Comparison of ENCODE assay signal across 1 cellular context in genomic region chr16:71894229-71894920, GRCh38.
TF ChIP-seq lines count a peak whose summit lies in the region.

No MANE protein-coding gene starts in this region.

TF ChIP-seq in HepG2, 621 proteins besides CTCF, POLR2A, EP300 and RAD21 (continues in another document):
- TF ChIP-seq ZNF205 (CRISPR knock-in tag; IDR thresholded peaks at IDR 0.05) (no peak), DPF2 (CRISPR knock-in tag; IDR thresholded peaks at IDR 0.05; ENCODE audit: borderline replicate concordance, low read depth) (no peak), ZNF546 (CRISPR knock-in tag; conservative IDR thresholded peaks at IDR 0.05) (no peak), SRSF1 (optimal IDR thresholded peaks at IDR 0.05; ENCODE audit: low read depth, low read length) (no peak), TBL1XR1 (IDR thresholded peaks at IDR 0.05; ENCODE audit: borderline replicate concordance, low read length, partially characterized antibody) (no peak), ZNF879 (CRISPR knock-in tag; IDR thresholded peaks at IDR 0.05) (no peak; the same call in 1 of the 2 replicates), ZBTB25 (CRISPR knock-in tag; IDR thresholded peaks at IDR 0.05) (no peak), FOXM1 (CRISPR knock-in tag; IDR thresholded peaks at IDR 0.05) (no peak), ZNF614 (CRISPR knock-in tag; IDR thresholded peaks at IDR 0.05; ENCODE audit: borderline replicate concordance) (no peak), STAT5B (CRISPR knock-in tag; IDR thresholded peaks at IDR 0.05) (no peak), DMTF1 (CRISPR knock-in tag; IDR thresholded peaks at IDR 0.05) (no peak), SOX13 (IDR thresholded peaks at IDR 0.05) (no peak), SOX13 (CRISPR knock-in tag; conservative IDR thresholded peaks at IDR 0.05 in 1 of 2, IDR thresholded peaks at IDR 0.05 in 1 of 2) (no peak; a peak in 1 of 4 replicates), ZFY (CRISPR knock-in tag; IDR thresholded peaks at IDR 0.05) (no peak), ZMYM3 (CRISPR knock-in tag; IDR thresholded peaks at IDR 0.05) (no peak; the same call in 1 of the 2 replicates), NFYB (CRISPR knock-in tag; IDR thresholded peaks at IDR 0.05) (no peak), DR1 (CRISPR knock-in tag; IDR thresholded peaks at IDR 0.05) (0 out of 2 replicates have a peak, but pooled peaks have one; percentile 6), HNRNPLL (IDR thresholded peaks at IDR 0.05; ENCODE audit: low read depth, low read length, poor library complexity, severe bottlenecking) (no peak), HOXD1 (CRISPR knock-in tag; IDR thresholded peaks at IDR 0.05) (no peak), SMAD3 (CRISPR knock-in tag; IDR thresholded peaks at IDR 0.05) (0 out of 2 replicates have a peak, but pooled peaks have one; percentile 47), ZBTB37 (CRISPR knock-in tag; IDR thresholded peaks at IDR 0.05) (no peak), ZNF317 (CRISPR knock-in tag; IDR thresholded peaks at IDR 0.05) (no peak), MTA3 (CRISPR knock-in tag; IDR thresholded peaks at IDR 0.05) (no peak), ZNF513 (CRISPR knock-in tag; conservative IDR thresholded peaks at IDR 0.05) (no peak), SP140L (CRISPR knock-in tag; IDR thresholded peaks at IDR 0.05; ENCODE audit: borderline replicate concordance) (0 out of 2 replicates have a peak, but pooled peaks have one; percentile 10), ZNF468 (CRISPR knock-in tag; IDR thresholded peaks at IDR 0.05) (no peak), KLF13 (CRISPR knock-in tag; IDR thresholded peaks at IDR 0.05) (no peak), GATAD1 (CRISPR knock-in tag; IDR thresholded peaks at IDR 0.05) (no peak), MBD4 (IDR thresholded peaks at IDR 0.05; ENCODE audit: borderline replicate concordance, low read length) (0 out of 2 replicates have a peak, but pooled peaks have one; percentile 51), RBM22 (optimal IDR thresholded peaks at IDR 0.05; ENCODE audit: low read length) (no peak), GZF1 (CRISPR knock-in tag; IDR thresholded peaks at IDR 0.05) (no peak), KAT8 (CRISPR knock-in tag; IDR thresholded peaks at IDR 0.05) (no peak), ZNF770 (CRISPR knock-in tag; IDR thresholded peaks at IDR 0.05) (peak; percentile 83; the same call in 1 of the 2 replicates), ZNF20 (CRISPR knock-in tag; IDR thresholded peaks at IDR 0.05) (0 out of 2 replicates have a peak, but pooled peaks have one; percentile 5), GABPA (IDR thresholded peaks at IDR 0.05; ENCODE audit: low read depth, low read length) (no peak), GABPA (CRISPR knock-in tag; IDR thresholded peaks at IDR 0.05; ENCODE audit: low read depth) (peak; percentile 61; the same call in 1 of the 2 replicates), ZNF354B (CRISPR knock-in tag; IDR thresholded peaks at IDR 0.05) (no peak), ZSCAN31 (CRISPR knock-in tag; IDR thresholded peaks at IDR 0.05; ENCODE audit: low read depth) (no peak), IRF1 (CRISPR knock-in tag; IDR thresholded peaks at IDR 0.05; ENCODE audit: low read depth) (no peak), NCOA5 (CRISPR knock-in tag; IDR thresholded peaks at IDR 0.05) (no peak), NFIB (CRISPR knock-in tag; IDR thresholded peaks at IDR 0.05; ENCODE audit: borderline replicate concordance) (no peak), ZNF441 (CRISPR knock-in tag; IDR thresholded peaks at IDR 0.05; ENCODE audit: borderline replicate concordance) (0 out of 2 replicates have a peak, but pooled peaks have one; percentile 20), IKZF1 (IDR thresholded peaks at IDR 0.05) (no peak), DMAP1 (CRISPR knock-in tag; IDR thresholded peaks at IDR 0.05) (no peak), ARID2 (CRISPR knock-in tag; IDR thresholded peaks at IDR 0.05; ENCODE audit: borderline replicate concordance) (no peak; the same call in 1 of the 2 replicates), GFI1 (CRISPR knock-in tag; IDR thresholded peaks at IDR 0.05; ENCODE audit: borderline replicate concordance) (no peak), SRSF4 (IDR thresholded peaks at IDR 0.05; ENCODE audit: low read depth, low read length, poor library complexity, severe bottlenecking) (no peak)
- TF ChIP-seq, protein P1, sequence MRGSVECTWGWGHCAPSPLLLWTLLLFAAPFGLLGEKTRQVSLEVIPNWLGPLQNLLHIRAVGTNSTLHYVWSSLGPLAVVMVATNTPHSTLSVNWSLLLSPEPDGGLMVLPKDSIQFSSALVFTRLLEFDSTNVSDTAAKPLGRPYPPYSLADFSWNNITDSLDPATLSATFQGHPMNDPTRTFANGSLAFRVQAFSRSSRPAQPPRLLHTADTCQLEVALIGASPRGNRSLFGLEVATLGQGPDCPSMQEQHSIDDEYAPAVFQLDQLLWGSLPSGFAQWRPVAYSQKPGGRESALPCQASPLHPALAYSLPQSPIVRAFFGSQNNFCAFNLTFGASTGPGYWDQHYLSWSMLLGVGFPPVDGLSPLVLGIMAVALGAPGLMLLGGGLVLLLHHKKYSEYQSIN (CRISPR knock-in tag; IDR thresholded peaks at IDR 0.05; ENCODE audit: borderline replicate concordance) = no peak
- TF ChIP-seq, protein P2, sequence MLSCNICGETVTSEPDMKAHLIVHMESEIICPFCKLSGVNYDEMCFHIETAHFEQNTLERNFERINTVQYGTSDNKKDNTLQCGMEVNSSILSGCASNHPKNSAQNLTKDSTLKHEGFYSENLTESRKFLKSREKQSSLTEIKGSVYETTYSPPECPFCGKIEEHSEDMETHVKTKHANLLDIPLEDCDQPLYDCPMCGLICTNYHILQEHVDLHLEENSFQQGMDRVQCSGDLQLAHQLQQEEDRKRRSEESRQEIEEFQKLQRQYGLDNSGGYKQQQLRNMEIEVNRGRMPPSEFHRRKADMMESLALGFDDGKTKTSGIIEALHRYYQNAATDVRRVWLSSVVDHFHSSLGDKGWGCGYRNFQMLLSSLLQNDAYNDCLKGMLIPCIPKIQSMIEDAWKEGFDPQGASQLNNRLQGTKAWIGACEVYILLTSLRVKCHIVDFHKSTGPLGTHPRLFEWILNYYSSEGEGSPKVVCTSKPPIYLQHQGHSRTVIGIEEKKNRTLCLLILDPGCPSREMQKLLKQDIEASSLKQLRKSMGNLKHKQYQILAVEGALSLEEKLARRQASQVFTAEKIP (CRISPR knock-in tag; IDR thresholded peaks at IDR 0.05; ENCODE audit: borderline replicate concordance) = no peak
- TF ChIP-seq, protein P3, sequence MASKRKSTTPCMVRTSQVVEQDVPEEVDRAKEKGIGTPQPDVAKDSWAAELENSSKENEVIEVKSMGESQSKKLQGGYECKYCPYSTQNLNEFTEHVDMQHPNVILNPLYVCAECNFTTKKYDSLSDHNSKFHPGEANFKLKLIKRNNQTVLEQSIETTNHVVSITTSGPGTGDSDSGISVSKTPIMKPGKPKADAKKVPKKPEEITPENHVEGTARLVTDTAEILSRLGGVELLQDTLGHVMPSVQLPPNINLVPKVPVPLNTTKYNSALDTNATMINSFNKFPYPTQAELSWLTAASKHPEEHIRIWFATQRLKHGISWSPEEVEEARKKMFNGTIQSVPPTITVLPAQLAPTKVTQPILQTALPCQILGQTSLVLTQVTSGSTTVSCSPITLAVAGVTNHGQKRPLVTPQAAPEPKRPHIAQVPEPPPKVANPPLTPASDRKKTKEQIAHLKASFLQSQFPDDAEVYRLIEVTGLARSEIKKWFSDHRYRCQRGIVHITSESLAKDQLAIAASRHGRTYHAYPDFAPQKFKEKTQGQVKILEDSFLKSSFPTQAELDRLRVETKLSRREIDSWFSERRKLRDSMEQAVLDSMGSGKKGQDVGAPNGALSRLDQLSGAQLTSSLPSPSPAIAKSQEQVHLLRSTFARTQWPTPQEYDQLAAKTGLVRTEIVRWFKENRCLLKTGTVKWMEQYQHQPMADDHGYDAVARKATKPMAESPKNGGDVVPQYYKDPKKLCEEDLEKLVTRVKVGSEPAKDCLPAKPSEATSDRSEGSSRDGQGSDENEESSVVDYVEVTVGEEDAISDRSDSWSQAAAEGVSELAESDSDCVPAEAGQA (IDR thresholded peaks at IDR 0.05; ENCODE audit: low read depth) = peak; percentile 56; the same call in 1 of the 2 replicates
- TF ChIP-seq, protein P3 (CRISPR knock-in tag; IDR thresholded peaks at IDR 0.05; ENCODE audit: borderline replicate concordance) = no peak
